In genomic region chr17:78132086-78132676, GRCh38 we compare ENCODE assay signal across 8 cellular contexts.
DNase-seq lines count a peak whose midpoint lies in the region; ATAC-seq and TF ChIP-seq lines count a peak whose summit lies in the region.

No MANE protein-coding gene starts in this region.

- peak overlapping the region; percentile 94 to 100 (median 99) for H3K4me2 ChIP-seq in BLaER1 treated with 17β-estradiol and CSF1 and Interleukin-3, amounts not matched to agents 10 nM and 100 nM

- POLR2A ChIA-PET in HEK293 (lab: Yijun Ruan, JAX): no interaction called here

- peaks cover 73 to 88% (median 83%) of the 10 kb centered on the region in 10 experiments for H3K4me1 ChIP-seq in BLaER1 treated with 17β-estradiol and CSF1 and Interleukin-3, amounts not matched to agents 10 nM and 100 nM
- H3K4me1 ChIP-seq in HEK293 (ENCODE audit: control insufficient read depth, insufficient read depth, low read length): peaks cover 6% of the 10 kb centered on the region; the same call in 1 of the 2 replicates
- peaks cover 4% of the 10 kb centered on the region for H3K4me1 ChIP-seq in iPS-18a (ENCODE audit: control insufficient read depth, low read depth, low read length)

- TF ChIP-seq CTCF in HEK293 (tag by site-specific recombination; IDR thresholded peaks at IDR 0.05): no peak

- H3K9ac ChIP-seq in BLaER1 treated with 17β-estradiol and CSF1 and Interleukin-3, amounts not matched to agents 10 nM and 100 nM: peak overlapping the region; percentile 70 to 95 (median 89)
- H3K9ac ChIP-seq in iPS-18a (ENCODE audit: low read length): no peak overlapping the region

- peak overlapping the region in 9 of 11 experiments; percentile 19 to 95 (median 89); a peak in 17 of 22 replicates for H3K27ac ChIP-seq in BLaER1 treated with 17β-estradiol and CSF1 and Interleukin-3, amounts not matched to agents 10 nM and 100 nM
- no peak overlapping the region for H3K27ac ChIP-seq in HEK293 (ENCODE audit: extremely low read depth, low read depth, low read length)
- no peak overlapping the region for H3K27ac ChIP-seq in iPS-18a (ENCODE audit: low read length)

- DNase-seq in activated T-cell treated with anti-CD3 and anti-CD28 coated beads for 4 hours (peak; percentile 63), T1000 (lab: John Stamatoyannopoulos, UW) (no peak), T-helper 9 cell (no peak)
- DNase-seq in stimulated activated CD8-positive, alpha-beta memory T cell treated with anti-CD3 and anti-CD28 coated beads, Interleukin-4, amount 100 ng/mL, for 24 hours (ENCODE audit: low read depth): peak; percentile 68

- peak overlapping the region; percentile 60 to 92 (median 74) for H3K4me3 ChIP-seq in BLaER1 treated with 17β-estradiol and CSF1 and Interleukin-3, amounts not matched to agents 10 nM and 100 nM
- H3K4me3 ChIP-seq in HEK293 (ENCODE audit: low read depth, low read length): peak overlapping the region; percentile 4; the same call in 1 of the 2 replicates
- H3K4me3 ChIP-seq in iPS-18a (ENCODE audit: low read length): peak overlapping the region; percentile 25

- no peak for ATAC-seq in HG02759 (IDR thresholded peaks at IDR 0.05; ENCODE audit: unreplicated experiment)

- H3K27me3 ChIP-seq in BLaER1 treated with 17β-estradiol and CSF1 and Interleukin-3, amounts not matched to agents 10 nM and 100 nM: no peaks in the 10 kb centered on the region
- H3K27me3 ChIP-seq in iPS-18a (ENCODE audit: control insufficient read depth, insufficient read depth, low read length): peaks cover 40% of the 10 kb centered on the region

- CTCF ChIA-PET in HEK293 (lab: Yijun Ruan, JAX): no interaction called here

- H3K9me3 ChIP-seq in BLaER1 treated with 17β-estradiol and CSF1 and Interleukin-3, amounts not matched to agents 10 nM and 100 nM (replicated peaks in 1 of 11): no peaks in the 10 kb centered on the region
- H3K9me3 ChIP-seq in HEK293 (ENCODE audit: control insufficient read depth, insufficient read depth, low read depth, low read length) (no peaks in the 10 kb centered on the region), iPS-18a (ENCODE audit: control insufficient read depth, low read depth, low read length) (no peaks in the 10 kb centered on the region)

- H4K20me1 ChIP-seq in BLaER1 treated with 17β-estradiol and CSF1 and Interleukin-3, amounts not matched to agents 10 nM and 100 nM: peaks cover 0 to 57% (median 31%) of the 10 kb centered on the region in 11 experiments; a peak in 17 of 22 replicates

- peaks cover 9 to 49% (median 28%) of the 10 kb centered on the region in 11 experiments; a peak in 21 of 22 replicates for H3K36me3 ChIP-seq in BLaER1 treated with 17β-estradiol and CSF1 and Interleukin-3, amounts not matched to agents 10 nM and 100 nM
- H3K36me3 ChIP-seq in HEK293 (ENCODE audit: control insufficient read depth in 2 of 2, insufficient read depth in 1 of 2, low read length in 2 of 2): no peaks in the 10 kb centered on the region
- no peaks in the 10 kb centered on the region for H3K36me3 ChIP-seq in iPS-18a (ENCODE audit: control insufficient read depth, low read depth, low read length)

TF ChIP-seq in HEK293, 187 proteins besides CTCF, POLR2A, EP300 and RAD21:
- TF ChIP-seq REST (tag by site-specific recombination; IDR thresholded peaks at IDR 0.05) (no peak), ZFHX2 (tag by site-specific recombination; conservative IDR thresholded peaks at IDR 0.05) (0 out of 2 replicates have a peak, but pooled peaks have one; percentile 30), ZNF791 (tag by site-specific recombination; IDR thresholded peaks at IDR 0.05) (no peak), HIC1 (tag by site-specific recombination; IDR thresholded peaks at IDR 0.05) (0 out of 2 replicates have a peak, but pooled peaks have one; percentile 11), ZNF76 (tag by site-specific recombination; IDR thresholded peaks at IDR 0.05; ENCODE audit: borderline replicate concordance, low read depth) (no peak), ZNF48 (tag by site-specific recombination; IDR thresholded peaks at IDR 0.05) (no peak), ZIC2 (tag by site-specific recombination; IDR thresholded peaks at IDR 0.05) (0 out of 2 replicates have a peak, but pooled peaks have one; percentile 38), EGR2 (tag by site-specific recombination; IDR thresholded peaks at IDR 0.05; ENCODE audit: low read depth) (0 out of 2 replicates have a peak, but pooled peaks have one; percentile 8), GLIS2 (tag by site-specific recombination; IDR thresholded peaks at IDR 0.05) (peak; percentile 54), ZNF416 (tag by site-specific recombination; IDR thresholded peaks at IDR 0.05) (no peak), ZNF280C (tag by site-specific recombination; IDR thresholded peaks at IDR 0.05) (no peak), SP3 (tag by site-specific recombination; IDR thresholded peaks at IDR 0.05) (no peak), ZBTB26 (tag by site-specific recombination; optimal IDR thresholded peaks at IDR 0.05) (no peak), ZNF121 (tag by site-specific recombination; IDR thresholded peaks at IDR 0.05) (no peak), ZNF423 (tag by site-specific recombination; IDR thresholded peaks at IDR 0.05) (no peak), SCRT2 (tag by site-specific recombination; IDR thresholded peaks at IDR 0.05) (no peak), ZNF37A (tag by site-specific recombination; IDR thresholded peaks at IDR 0.05) (no peak)

Comparison
In these comparisons a context has a peak if more than half of its experiments do, and no peak if none do; other contexts are left out.
1. H3K27ac ChIP-seq: peak in BLaER1 treated with 17β-estradiol and CSF1 and Interleukin-3, amounts not matched to agents 10 nM and 100 nM (9 of 11); none in HEK293 (single experiment) and iPS-18a (single experiment).
2. H3K4me3 ChIP-seq: peak in every context shown above with its lines; median percentile 74 in BLaER1 treated with 17β-estradiol and CSF1 and Interleukin-3, amounts not matched to agents 10 nM and 100 nM; 25 in iPS-18a; 4 in HEK293.
3. DNase-seq: peak in activated T-cell treated with anti-CD3 and anti-CD28 coated beads for 4 hours (single experiment) and stimulated activated CD8-positive, alpha-beta memory T cell treated with anti-CD3 and anti-CD28 coated beads, Interleukin-4, amount 100 ng/mL, for 24 hours (single experiment); none in T1000 (single experiment) and T-helper 9 cell (single experiment).